ENCODE assay signal across 8 cellular contexts in genomic region chr1:117312453-117313138, GRCh38. TPM values are rescaled to one million over a fixed set of nuclear protein-coding genes. Genes with fewer than 3 reads are reported as not detected.
A peak's percentile ranks its signal among the peaks of the same experiment; 100 is the strongest.
DNase-seq lines count a peak whose midpoint lies in the region; ATAC-seq and TF ChIP-seq lines count a peak whose summit lies in the region.

No MANE protein-coding gene starts in this region.

- no peak overlapping the region for H3K4me3 Mint-ChIP-seq in memory B cell

- H3K9me3 ChIP-seq in adrenal gland (replicated peaks in 1 of 3) = no peaks in the 10 kb centered on the region

- 44 to 53% (median 48%) methylated on average over 4 of the region's 4 CpGs for WGBS in adrenal gland, 4 donors

- no peaks in the 10 kb centered on the region for H3K4me1 ChIP-seq in adrenal gland (replicated peaks in 1 of 2)

- H3K4me3 ChIP-seq in adrenal gland = no peak overlapping the region

- no peak for TF ChIP-seq POLR2A in adrenal gland (IDR thresholded peaks at IDR 0.05)

- TF ChIP-seq CTCF in adrenal gland (IDR thresholded peaks at IDR 0.05) = peak; percentile 36 to 56 (median 52)

- intact Hi-C loops in adrenal gland (cut with DNase I) = no loop called here

- no peaks in the 10 kb centered on the region for H3K27me3 ChIP-seq in adrenal gland

- no peaks in the 10 kb centered on the region for H3K9me3 Mint-ChIP-seq in memory B cell

- H3K36me3 ChIP-seq in adrenal gland (replicated peaks in 1 of 2) = no peaks in the 10 kb centered on the region

- H3K4me1 Mint-ChIP-seq in memory B cell = peaks cover 2% of the 10 kb centered on the region

- H3K27ac Mint-ChIP-seq in memory B cell = no peak overlapping the region

- no peaks in the 10 kb centered on the region for H3K36me3 Mint-ChIP-seq in memory B cell

- ATAC-seq in HG03442 (IDR thresholded peaks at IDR 0.05; ENCODE audit: unreplicated experiment) = peak; percentile 45
- peak; percentile 59 for ATAC-seq in memory B cell (ENCODE audit: low read depth)
- ATAC-seq in GM19452 (IDR thresholded peaks at IDR 0.05; ENCODE audit: unreplicated experiment) = no peak
- no peak for ATAC-seq in HG02840 (IDR thresholded peaks at IDR 0.05; ENCODE audit: low FRiP score, unreplicated experiment)

- DNase-seq in D341Med (ENCODE audit: low spot score) (peak; percentile 26), adrenal gland (peak in 1 of 7 donors; percentile 7), memory B cell (ENCODE audit: low spot score in 2 of 2) (peak in 1 of 2 donors; percentile 5), DMS79 (lab: John Stamatoyannopoulos, UW) (no peak)
- no peak for DNase-seq in stimulated activated CD4-positive, alpha-beta T cell treated with anti-CD3 and anti-CD28 coated beads, Interleukin-2, amount 100 ng/mL, for 24 hours

- no peaks in the 10 kb centered on the region for H3K27me3 Mint-ChIP-seq in memory B cell

- no peak overlapping the region for H3K27ac ChIP-seq in adrenal gland

RNA-seq across cellular contexts. Expression of gene MAN1A2, which starts 54.7 kb away (rescaled TPM):
- 10 to 100 TPM; 29.0 to 45.2 (median 36.8) TPM for total RNA-seq in adrenal gland
- polyA plus RNA-seq in adrenal gland = 10 to 100 TPM in 1 of 3 donors, 1 to 10 TPM in 2; 4.4 to 31.2 (median 7.2) TPM

Comparison
In these comparisons a context has a peak if more than half of its experiments do, and no peak if none do; other contexts are left out.
1. ATAC-seq: peak in HG03442 (single experiment) and memory B cell (single experiment); none in GM19452 (single experiment) and HG02840 (single experiment).